In genomic region chr1:160342520-160342919, GRCh38 we compare ENCODE assay signal across 8 cellular contexts. TPM values are rescaled to one million over a fixed set of nuclear protein-coding genes. Genes with fewer than 3 reads are reported as not detected.
DNase-seq lines count a peak whose midpoint lies in the region; ATAC-seq and TF ChIP-seq lines count a peak whose summit lies in the region.

No MANE protein-coding gene starts in this region.

- intact Hi-C loops in OCI-LY7 (cut with micrococcal nuclease; ENCODE audit: unreplicated experiment): loop anchor here (2.0 to 5.0 kb wide), 2 partner anchors 58 to 265 kb away; partner anchors contain the start of gene PEX19

- H3K36me3 ChIP-seq in OCI-LY7 (ENCODE audit: insufficient read depth, low read length) (peaks cover 59% of the 10 kb centered on the region), muscle layer of colon (ENCODE audit: insufficient read depth, low read length) (peaks cover 29% of the 10 kb centered on the region)
- peaks cover 33% of the 10 kb centered on the region for H3K36me3 ChIP-seq in effector memory CD4-positive, alpha-beta T cell (ENCODE audit: control insufficient read depth, insufficient read depth, low read length)

- TSS peak; percentile 75 for BruUV-seq in OCI-LY7 (replicated peaks; lab: Mats Ljungman, UMichigan)

- POLR2A ChIA-PET in OCI-LY7 (lab: Charles Lee): interaction anchor here (0.9 kb wide), 1 partner anchor 138 kb away, joined by 3 read pairs; no protein-coding TSS in a partner anchor

- H2AFZ ChIP-seq in OCI-LY7 (ENCODE audit: low read length): peak overlapping the region; percentile 82; the same call in 1 of the 2 replicates

- peak overlapping the region; percentile 60 for H3K27ac ChIP-seq in OCI-LY7 (ENCODE audit: low read depth, low read length, poor library complexity, severe bottlenecking)
- peak overlapping the region; percentile 93 for H3K27ac ChIP-seq in effector memory CD4-positive, alpha-beta T cell (ENCODE audit: insufficient read depth, low read length, poor library complexity, severe bottlenecking)
- peak overlapping the region; percentile 90 for H3K27ac ChIP-seq in muscle layer of colon (ENCODE audit: low read depth, low read length)

- CTCF ChIA-PET in OCI-LY7 (lab: Charles Lee; ENCODE audit: unreplicated experiment): no interaction called here

- DNase-seq in GM12864 (ENCODE audit: low read depth) (no peak), OCI-LY7 (ENCODE audit: low spot score) (peak; percentile 48), T-helper 9 cell (no peak), NCI-H2081 (lab: John Stamatoyannopoulos, UW) (no peak)
- DNase-seq in effector memory CD4-positive, alpha-beta T cell: no peak

- H3K9me3 ChIP-seq in OCI-LY7 (ENCODE audit: low read length): no peaks in the 10 kb centered on the region
- H3K9me3 ChIP-seq in effector memory CD4-positive, alpha-beta T cell (ENCODE audit: control insufficient read depth, low read length): no peaks in the 10 kb centered on the region
- H3K9me3 ChIP-seq in muscle layer of colon (ENCODE audit: low read length): no peaks in the 10 kb centered on the region

- H3K4me2 ChIP-seq in OCI-LY7 (ENCODE audit: low read length): peak overlapping the region; percentile 85

- H3K4me1 ChIP-seq in OCI-LY7 (ENCODE audit: insufficient read depth, low read length, poor library complexity, severe bottlenecking) (peaks cover 43% of the 10 kb centered on the region), muscle layer of colon (ENCODE audit: insufficient read depth, low read length) (peaks cover 25% of the 10 kb centered on the region)
- H3K4me1 ChIP-seq in effector memory CD4-positive, alpha-beta T cell (ENCODE audit: control insufficient read depth, insufficient read depth, low read length, poor library complexity, severe bottlenecking): peaks cover 16% of the 10 kb centered on the region

- H3K79me2 ChIP-seq in OCI-LY7 (ENCODE audit: insufficient read depth, low read depth, low read length): peaks cover 53% of the 10 kb centered on the region

- H3K27me3 ChIP-seq in effector memory CD4-positive, alpha-beta T cell (replicated peaks; ENCODE audit: control insufficient read depth, insufficient read depth, low read length, poor library complexity, severe bottlenecking): no peaks in the 10 kb centered on the region
- H3K27me3 ChIP-seq in muscle layer of colon (ENCODE audit: control insufficient read depth in 1 of 2, insufficient read depth in 2 of 2, low read length in 2 of 2): no peaks in the 10 kb centered on the region

- H3K4me3 ChIP-seq in GM12864 (ENCODE audit: low read depth, low read length) (peak overlapping the region; percentile 93), OCI-LY7 (ENCODE audit: low read depth, low read length, poor library complexity, severe bottlenecking) (peak overlapping the region; percentile 87), muscle layer of colon (ENCODE audit: low read depth in 1 of 2, low read length in 2 of 2) (peak overlapping the region; percentile 90 to 92)
- peak overlapping the region; percentile 91 for H3K4me3 ChIP-seq in effector memory CD4-positive, alpha-beta T cell (ENCODE audit: insufficient read depth, low read depth, low read length, poor library complexity, severe bottlenecking)

- peaks cover 15% of the 10 kb centered on the region; the same call in 1 of the 2 replicates for H4K20me1 ChIP-seq in OCI-LY7 (ENCODE audit: insufficient read depth, low read length)

- ATAC-seq in HG02973 (IDR thresholded peaks at IDR 0.05; ENCODE audit: unreplicated experiment) (no peak), HG03280 (IDR thresholded peaks at IDR 0.05; ENCODE audit: unreplicated experiment) (no peak)

- H3K9me2 ChIP-seq in OCI-LY7 (ENCODE audit: insufficient read depth, low read length): no peaks in the 10 kb centered on the region

- no peak for TF ChIP-seq CTCF in GM12864 (IDR thresholded peaks at IDR 0.05; ENCODE audit: low read depth, low read length, missing control alignments)
- TF ChIP-seq CTCF in OCI-LY7 (conservative IDR thresholded peaks at IDR 0.05; ENCODE audit: low read length): no peak

- peak overlapping the region; percentile 95 for H3K9ac ChIP-seq in muscle layer of colon (ENCODE audit: low read length)

RNA-seq across cellular contexts. Expression of gene COPA, which starts 0.5 kb away (rescaled TPM):
- 74.2 and 93.0 TPM in 2 replicates for total RNA-seq in OCI-LY7 (2014; rRNA removed; shearing (Covaris generic))
- total RNA-seq in OCI-LY7 (2022): 138 and 147 TPM in 2 replicates

RNA-seq across cellular contexts. Expression of gene NCSTN, which starts 0.7 kb away (rescaled TPM):
- 32.0 and 44.8 TPM in 2 replicates for total RNA-seq in OCI-LY7 (2014; rRNA removed; shearing (Covaris generic))
- 55.5 and 60.7 TPM in 2 replicates for total RNA-seq in OCI-LY7 (2022)

RNA-seq across cellular contexts. Expression of gene NHLH1, which starts 24.4 kb away (rescaled TPM):
- total RNA-seq in OCI-LY7 (2014; rRNA removed; shearing (Covaris generic)): 0.26 and 0.63 TPM in 2 replicates
- 0.65 and 0.68 TPM in 2 replicates for total RNA-seq in OCI-LY7 (2022)

RNA-seq across cellular contexts. Expression of gene PEX19, which starts 57.6 kb away (rescaled TPM):
- 32.6 and 34.7 TPM in 2 replicates for total RNA-seq in OCI-LY7 (2014; rRNA removed; shearing (Covaris generic))
- total RNA-seq in OCI-LY7 (2022): 47.3 and 53.9 TPM in 2 replicates

RNA-seq across cellular contexts. Expression of gene VANGL2, which starts 57.8 kb away (rescaled TPM):
- 1.5 and 2.6 TPM in 2 replicates for total RNA-seq in OCI-LY7 (2014; rRNA removed; shearing (Covaris generic))
- total RNA-seq in OCI-LY7 (2022): 1.5 and 2.9 TPM in 2 replicates
